In the genomic region with DNA sequence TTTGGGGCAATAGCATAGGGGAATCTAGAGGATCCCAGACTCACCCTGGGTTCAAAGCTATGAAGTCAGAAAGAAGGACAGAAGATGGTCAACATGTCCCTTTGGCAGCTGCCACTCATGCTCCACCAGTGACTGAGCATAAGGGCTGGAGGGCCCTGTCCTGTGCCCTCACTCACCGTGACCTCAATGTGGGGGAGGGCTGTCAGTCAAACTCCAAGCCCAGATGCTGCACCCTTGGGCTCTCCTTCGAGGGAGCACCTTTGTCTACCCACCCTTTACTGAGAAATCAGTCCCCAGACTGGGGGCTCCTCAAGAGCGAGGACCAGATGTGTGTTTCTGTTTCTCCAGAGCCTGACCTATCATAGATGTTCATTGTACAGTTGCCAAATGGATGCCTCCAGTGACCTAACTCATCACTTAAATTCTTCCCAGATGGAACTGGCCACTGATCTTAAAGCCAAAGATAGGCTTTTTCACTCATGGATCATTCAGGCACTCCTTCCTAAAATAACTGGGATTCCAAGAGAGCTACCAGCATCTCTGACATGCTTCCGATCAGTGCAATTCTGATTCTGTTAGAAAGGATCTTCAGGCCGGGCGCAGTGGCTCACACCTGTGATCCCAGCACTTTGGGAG, we compare ENCODE assay signal across 22 cellular contexts. TPM values are rescaled to one million over a fixed set of nuclear protein-coding genes. Genes with fewer than 3 reads are reported as not detected.
"Had no signal": no experiment of that assay in that cellular context is flagged by ENCODE, and none has a peak within 500 bp of the region (broad histone marks: within the 10 kb centered on the region; RNA-seq: fewer than 3 reads in every experiment).

No MANE protein-coding gene starts in this region.

- H3K36me3 Mint-ChIP-seq: activated naive CD4-positive, alpha-beta T cell treated with anti-CD3 and anti-CD28 coated beads, Interleukin-2, amount 50 U/mL, for 72 hours; brain had no signal

- DNase-seq: activated CD4-positive, alpha-beta T cell treated with anti-CD3 and anti-CD28 coated beads for 4 hours; activated CD8-positive, alpha-beta memory T cell treated with anti-CD3 and anti-CD28 coated beads, Interleukin-2, amount 50 U/mL, for 48 hours; activated CD8-positive, alpha-beta T cell treated with anti-CD3 and anti-CD28 coated beads, Interleukin-2, amount 10 ng/mL, durations not matched to agents 7 days and 5 days; activated effector memory CD4-positive, alpha-beta T cell treated with anti-CD3 and anti-CD28 coated beads, Interleukin-2, amount 50 U/mL, for 16 hours; activated naive CD4-positive, alpha-beta T cell treated with Interleukin-2 at 50 U/mL for 16 hours; activated naive CD8-positive, alpha-beta T cell treated with anti-CD3 and anti-CD28 coated beads, Interleukin-2, amount 50 U/mL, for 24 hours; activated T-cell treated with anti-CD3 and anti-CD28 coated beads, Interleukin-2, amount 50 U/mL, for 1 hour; amniotic stem cell; Karpas-422; NCI-H146; NCI-H187 treated with DMSO at 0.1 percent for 48 hours; NCI-H2081 treated with DMSO at 0.1 percent for 48 hours; NCI-H446; NCI-H524; Peyer's patch; SHP77 had no signal

- H3K27ac ChIP-seq: Peyer's patch had no signal

- H3K27me3 ChIP-seq: Peyer's patch had no signal

- H3K9me3 ChIP-seq: Peyer's patch had no signal

- FAIRE-seq: astrocyte had no signal

- H3K9me3 Mint-ChIP-seq: activated naive CD4-positive, alpha-beta T cell treated with anti-CD3 and anti-CD28 coated beads, Interleukin-2, amount 50 U/mL, for 72 hours; activated naive CD8-positive, alpha-beta T cell treated with anti-CD3 and anti-CD28 coated beads, Interleukin-2, amount 50 U/mL, for 24 hours; brain; T-helper 1 cell treated with Interleukin-12 subunit alpha and Interleukin-12 subunit beta and Interleukin-4 antibody, amounts not matched to agents 30 μg/mL and 1 μg/mL, for 36 hours had no signal

- H3K4me1 Mint-ChIP-seq: activated naive CD8-positive, alpha-beta T cell treated with anti-CD3 and anti-CD28 coated beads, Interleukin-2, amount 50 U/mL, for 24 hours had no signal

- H3K36me3 ChIP-seq: Peyer's patch had no signal

- H3K27ac Mint-ChIP-seq: activated CD8-positive, alpha-beta T cell treated with anti-CD3 and anti-CD28 coated beads, Interleukin-2, amount 10 ng/mL, durations not matched to agents 7 days and 5 days; activated naive CD4-positive, alpha-beta T cell treated with anti-CD3 and anti-CD28 coated beads, Interleukin-2, amount 50 U/mL, for 72 hours; activated naive CD8-positive, alpha-beta T cell treated with anti-CD3 and anti-CD28 coated beads, Interleukin-2, amount 50 U/mL, for 24 hours; brain; T-helper 1 cell treated with Interleukin-12 subunit alpha and Interleukin-12 subunit beta and Interleukin-4 antibody, amounts not matched to agents 30 μg/mL and 1 μg/mL, for 36 hours had no signal

- H3K4me1 ChIP-seq: Peyer's patch had no signal

- ATAC-seq: activated CD4-positive, CD25-positive, alpha-beta regulatory T cell treated with anti-CD3 and anti-CD28 coated beads, Interleukin-2, amount 50 U/mL, for 24 hours; activated CD8-positive, alpha-beta T cell treated with anti-CD3 and anti-CD28 coated beads, Interleukin-2, amount 10 ng/mL, durations not matched to agents 7 days and 5 days; activated naive CD4-positive, alpha-beta T cell treated with anti-CD3 and anti-CD28 coated beads, Interleukin-2, amount 50 U/mL, for 72 hours; activated naive CD8-positive, alpha-beta T cell treated with anti-CD3 and anti-CD28 coated beads, Interleukin-2, amount 50 U/mL, for 24 hours had no signal

- H3K4me3 ChIP-seq: Peyer's patch had no signal

- H3K4me3 Mint-ChIP-seq: activated CD8-positive, alpha-beta T cell treated with anti-CD3 and anti-CD28 coated beads, Interleukin-2, amount 10 ng/mL, durations not matched to agents 7 days and 5 days; activated naive CD8-positive, alpha-beta T cell treated with anti-CD3 and anti-CD28 coated beads, Interleukin-2, amount 50 U/mL, for 24 hours; brain; T-helper 1 cell treated with Interleukin-12 subunit alpha and Interleukin-12 subunit beta and Interleukin-4 antibody, amounts not matched to agents 30 μg/mL and 1 μg/mL, for 36 hours had no signal

RNA-seq across cellular contexts. Expression of a gene that starts 27.2 kb away (rescaled TPM):
- total RNA-seq: activated CD8-positive, alpha-beta T cell treated with anti-CD3 and anti-CD28 coated beads, Interleukin-2, amount 10 ng/mL, durations not matched to agents 7 days and 5 days; activated naive CD4-positive, alpha-beta T cell treated with anti-CD3 and anti-CD28 coated beads, Interleukin-2, amount 50 U/mL, for 72 hours; astrocyte; Peyer's patch; SK-MEL-5 had no signal
